9 cellular contexts compared by ENCODE assay signal in the genomic region with DNA sequence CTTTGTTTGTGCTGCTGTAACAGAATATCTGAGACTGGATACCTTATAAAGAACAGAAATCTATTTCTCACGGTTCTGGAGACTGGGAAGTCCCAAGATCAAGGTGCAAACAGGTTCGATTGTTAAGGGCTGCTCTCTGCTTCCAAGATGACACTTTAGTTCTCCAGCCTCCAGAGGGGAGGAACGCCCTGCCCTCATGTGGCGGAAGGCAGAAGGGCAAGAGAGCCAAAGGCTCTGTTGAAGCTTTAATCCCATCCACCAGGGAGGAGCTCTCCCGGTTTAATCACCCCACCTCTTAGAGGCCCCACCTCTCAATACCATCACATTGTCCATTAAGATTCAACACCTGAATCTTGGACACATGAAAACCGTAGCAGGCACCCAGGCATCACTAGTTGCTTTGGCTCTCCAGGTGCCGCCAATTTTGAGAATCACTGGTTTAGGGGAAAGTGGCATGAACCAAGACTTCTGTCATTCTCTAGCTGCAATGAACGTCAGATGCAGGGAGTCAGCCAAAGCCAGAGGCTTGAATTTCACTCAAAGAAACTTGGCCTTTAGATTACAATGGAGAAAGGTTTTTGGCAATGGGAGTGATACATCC. TPM values are rescaled to one million over a fixed set of nuclear protein-coding genes. Genes with fewer than 3 reads are reported as not detected.
DNase-seq lines count a peak whose midpoint lies in the region; ATAC-seq and TF ChIP-seq lines count a peak whose summit lies in the region.
"Had no signal": no experiment of that assay in that cellular context is flagged by ENCODE, and none has a peak within 500 bp of the region (broad histone marks: within the 10 kb centered on the region; RNA-seq: fewer than 3 reads in every experiment).

No MANE protein-coding gene starts in this region.

- H3K4me1 Mint-ChIP-seq in progenitor cell of endocrine pancreas (ENCODE audit: low read depth), result peaks cover 3% of the 10 kb centered on the region

- H3K9me3 Mint-ChIP-seq in progenitor cell of endocrine pancreas (ENCODE audit: low read depth), result peaks cover 10% of the 10 kb centered on the region

- TF ChIP-seq CTCF in fibroblast of the aortic adventitia (IDR thresholded peaks at IDR 0.05; ENCODE audit: insufficient read depth, low read length) (peak; percentile 83), progenitor cell of endocrine pancreas (IDR thresholded peaks at IDR 0.05; ENCODE audit: unreplicated experiment) (peak; percentile 53)

- H3K4me3 ChIP-seq in fibroblast of the aortic adventitia (ENCODE audit: low read depth, low read length), result no peak overlapping the region
- H3K4me3 ChIP-seq: SK-N-MC had no signal

- peaks cover 6% of the 10 kb centered on the region for H3K27me3 Mint-ChIP-seq in progenitor cell of endocrine pancreas

- no peak overlapping the region for H3K27ac Mint-ChIP-seq in progenitor cell of endocrine pancreas

- H3K4me3 Mint-ChIP-seq in progenitor cell of endocrine pancreas (ENCODE audit: low read depth), result no peak overlapping the region

- H3K36me3 Mint-ChIP-seq in progenitor cell of endocrine pancreas (ENCODE audit: insufficient read depth), result peaks cover 2% of the 10 kb centered on the region

- peak; percentile 62 for ATAC-seq in GM21619 (IDR thresholded peaks at IDR 0.05; ENCODE audit: unreplicated experiment)

- in situ Hi-C loops in Caki2 (cut with HindIII; ENCODE audit: low pct_unique_long_range_greater_than_20kb, low sequenced_read_pairs), result no loop called here

- peak; percentile 49 for DNase-seq in Caki2 (ENCODE audit: low read depth)
- DNase-seq in NCI-H524 (lab: John Stamatoyannopoulos, UW), result peak; percentile 47 to 70
- peak; percentile 16 for DNase-seq in activated T-cell treated with anti-CD3 and anti-CD28 coated beads for 24 hours (ENCODE audit: low read depth)
- peak; percentile 61 for DNase-seq in fibroblast of the aortic adventitia (ENCODE audit: low read depth)
- DNase-seq in progenitor cell of endocrine pancreas (ENCODE audit: low spot score, unreplicated experiment), result no peak
- DNase-seq in SHP77 (lab: John Stamatoyannopoulos, UW), result no peak
- no peak for DNase-seq in GOT3 (lab: John Stamatoyannopoulos, UW)

RNA-seq across cellular contexts. Expression of gene FHL1, which starts 15.6 kb away (rescaled TPM):
- total RNA-seq in Caki2 (2014; rRNA removed; shearing (Covaris generic); ENCODE audit: low replicate concordance), result 72.9 and 95.8 TPM in 2 replicates
- total RNA-seq in fibroblast of the aortic adventitia (ENCODE audit: low replicate concordance) (41.9 and 98.1 TPM in 2 replicates), progenitor cell of endocrine pancreas (2.8 and 3.0 TPM in 2 replicates)

Comparison
In these comparisons a context has a peak if more than half of its experiments do, and no peak if none do; other contexts are left out.
1. DNase-seq: peak in Caki2 (single experiment), NCI-H524 (2 of 2), activated T-cell treated with anti-CD3 and anti-CD28 coated beads for 24 hours (single experiment) and fibroblast of the aortic adventitia (single experiment); none in progenitor cell of endocrine pancreas (single experiment), SHP77 (0 of 2) and GOT3 (single experiment).
2. RNA of gene FHL1, which starts 15.6 kb away (total RNA-seq): 41.9 to 98.1 TPM in fibroblast of the aortic adventitia and 72.9 to 95.8 TPM in Caki2; 2.8 to 3.0 TPM in progenitor cell of endocrine pancreas; every median in the first group is over 10 times any median in the second.